Comparison of ENCODE assay signal across 9 cellular contexts in genomic region chr14:35374273-35374681, GRCh38. TPM values are rescaled to one million over a fixed set of nuclear protein-coding genes. Genes with fewer than 3 reads are reported as not detected.
DNase-seq lines count a peak whose midpoint lies in the region; ATAC-seq, FAIRE-seq and TF ChIP-seq lines count a peak whose summit lies in the region.
"Had no signal": no experiment of that assay in that cellular context is flagged by ENCODE, and none has a peak within 500 bp of the region (broad histone marks: within the 10 kb centered on the region; RNA-seq: fewer than 3 reads in every experiment).

No MANE protein-coding gene starts in this region.

- no peak for TF ChIP-seq CTCF in sigmoid colon (IDR thresholded peaks at IDR 0.05)

- no peaks in the 10 kb centered on the region for H3K27me3 Mint-ChIP-seq in T-cell

- intact Hi-C loops in sigmoid colon (cut with DNase I): no loop called here

- 62 to 69% methylated on average over 7 of the region's 7 CpGs for WGBS in sigmoid colon, 2 donors

- peak overlapping the region in 2 of 4 donors; percentile 17 to 43 for H3K27ac ChIP-seq in sigmoid colon
- H3K27ac ChIP-seq: KMS-11 had no signal

- peaks cover 2 to 10% (median 5%) of the 10 kb centered on the region in 3 donors for H3K9me3 Mint-ChIP-seq in T-cell

- no peaks in the 10 kb centered on the region for H3K36me3 Mint-ChIP-seq in T-cell

- peaks cover 0 to 9% (median 8%) of the 10 kb centered on the region in 4 donors for H3K4me1 ChIP-seq in sigmoid colon

- no peaks in the 10 kb centered on the region for H3K27me3 ChIP-seq in sigmoid colon

- ATAC-seq in T-cell (replicated peaks in 1 of 4) (no peak), HG03378 (IDR thresholded peaks at IDR 0.05; ENCODE audit: unreplicated experiment) (no peak)

- peaks cover 0 to 3% (median 0%) of the 10 kb centered on the region in 4 donors for H3K9me3 ChIP-seq in sigmoid colon

- POLR2A ChIA-PET in T-cell (lab: Charles Lee): interaction anchor here in 1 of 2 donors (0.6 to 1.1 kb wide), 2 partner anchors 29 to 234 kb away, joined by 3 read pairs; no protein-coding TSS in a partner anchor

- no peak for FAIRE-seq in RCC 7860 (lab: Jason Lieb, UNC)

- no peak for TF ChIP-seq POLR2A in sigmoid colon (IDR thresholded peaks at IDR 0.05)

- CTCF ChIA-PET in T-cell (lab: Charles Lee): interaction anchor here in 1 of 2 donors (0.5 kb wide), 1 partner anchor 25 kb away, joined by 5 read pairs; no protein-coding TSS in a partner anchor

- no peaks in the 10 kb centered on the region for H3K36me3 ChIP-seq in sigmoid colon

- peak; percentile 89 for DNase-seq in GM03348 (ENCODE audit: low spot score)
- DNase-seq in RCC 7860 (ENCODE audit: low spot score): peak; percentile 76
- DNase-seq in fibroblast of the conjunctiva (ENCODE audit: low read depth): peak; percentile 93
- DNase-seq in sigmoid colon: peak; percentile 83
- no peak for DNase-seq in stimulated activated CD4-positive, alpha-beta T cell treated with anti-CD3 and anti-CD28 coated beads, Interleukin-2, amount 100 ng/mL, for 48 hours
- DNase-seq in T-cell: no peak
- DNase-seq in UCSD-AML1 (lab: John Stamatoyannopoulos, UW; ENCODE audit: unreplicated experiment): no peak

- TF ChIP-seq EP300 in sigmoid colon (IDR thresholded peaks at IDR 0.05): peak in 1 of 4 donors; percentile 52

- H3K4me3 ChIP-seq in sigmoid colon: no peak overlapping the region

- H3K4me1 Mint-ChIP-seq in T-cell: peaks cover 0 to 5% (median 0%) of the 10 kb centered on the region in 3 donors

- H3K4me3 Mint-ChIP-seq in T-cell: no peak overlapping the region

- H3K27ac Mint-ChIP-seq in T-cell: no peak overlapping the region

RNA-seq across cellular contexts. Expression of gene NFKBIA, which starts 30.3 kb away (rescaled TPM):
- total RNA-seq in sigmoid colon (100 to 1,000 TPM; 258 to 340 (median 289) TPM), T-cell (1,000 to 10,000 TPM in 2 of 5 donors, 100 to 1,000 TPM in 3; 129 to 1,245 (median 169) TPM)
- polyA plus RNA-seq in sigmoid colon: 100 to 1,000 TPM in 2 of 3 donors, 10 to 100 TPM in 1; 95.5 to 188 (median 158) TPM

Comparison
In these comparisons a context has a peak if more than half of its experiments do, and no peak if none do; other contexts are left out.
1. DNase-seq: peak in GM03348 (single experiment), RCC 7860 (single experiment), fibroblast of the conjunctiva (single experiment) and sigmoid colon (single experiment); none in stimulated activated CD4-positive, alpha-beta T cell treated with anti-CD3 and anti-CD28 coated beads, Interleukin-2, amount 100 ng/mL, for 48 hours (0 of 2), T-cell (0 of 34) and UCSD-AML1 (single experiment).